11 cellular contexts compared by ENCODE assay signal in the genomic region with DNA sequence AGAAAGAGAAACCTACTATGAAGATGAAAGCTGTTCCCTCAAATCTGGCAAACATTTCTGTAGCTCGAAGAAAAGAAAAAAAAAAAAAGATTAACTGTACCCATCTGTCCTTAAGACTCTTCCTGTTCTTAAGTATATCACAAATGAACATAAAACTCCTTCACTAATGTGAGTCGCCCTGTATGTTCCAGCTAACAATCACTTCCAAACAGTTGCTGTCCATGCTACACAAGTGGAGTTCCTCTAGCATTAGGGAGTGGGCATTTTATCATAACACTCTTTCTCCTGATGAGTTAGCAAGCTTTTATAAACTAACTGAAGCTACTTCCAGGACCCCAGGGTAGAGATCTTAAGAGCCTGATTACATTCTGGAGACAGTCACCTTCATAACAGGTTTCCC. TPM values are rescaled to one million over a fixed set of nuclear protein-coding genes. Genes with fewer than 3 reads are reported as not detected.
DNase-seq lines count a peak whose midpoint lies in the region; ATAC-seq and TF ChIP-seq lines count a peak whose summit lies in the region.
"Had no signal": no experiment of that assay in that cellular context is flagged by ENCODE, and none has a peak within 500 bp of the region (broad histone marks: within the 10 kb centered on the region; RNA-seq: fewer than 3 reads in every experiment).

No MANE protein-coding gene starts in this region.

- no peak for TF ChIP-seq CTCF in WTC11 (IDR thresholded peaks at IDR 0.05)

- CTCF ChIA-PET in WTC11 (lab: Charles Lee): no interaction called here

- peaks cover 86% of the 10 kb centered on the region for H3K4me1 Mint-ChIP-seq in activated naive CD4-positive, alpha-beta T cell treated with anti-CD3 and anti-CD28 coated beads, Interleukin-2, amount 50 U/mL, for 24 hours
- H3K4me1 Mint-ChIP-seq in WTC11: peaks cover 70% of the 10 kb centered on the region
- peaks cover 68% of the 10 kb centered on the region for H3K4me1 Mint-ChIP-seq in stimulated activated naive CD8-positive, alpha-beta T cell treated with anti-CD3 and anti-CD28 coated beads, Interleukin-15, amount 100 ng/mL, for 72 hours

- H3K36me3 Mint-ChIP-seq in activated naive CD4-positive, alpha-beta T cell treated with anti-CD3 and anti-CD28 coated beads, Interleukin-2, amount 50 U/mL, for 24 hours: peaks cover 7% of the 10 kb centered on the region
- H3K36me3 Mint-ChIP-seq in WTC11: peaks cover 8% of the 10 kb centered on the region

- H3K9me3 Mint-ChIP-seq in activated naive CD4-positive, alpha-beta T cell treated with anti-CD3 and anti-CD28 coated beads, Interleukin-2, amount 50 U/mL, for 24 hours: no peaks in the 10 kb centered on the region
- no peaks in the 10 kb centered on the region for H3K9me3 Mint-ChIP-seq in WTC11
- no peaks in the 10 kb centered on the region for H3K9me3 Mint-ChIP-seq in stimulated activated naive CD8-positive, alpha-beta T cell treated with anti-CD3 and anti-CD28 coated beads, Interleukin-15, amount 100 ng/mL, for 72 hours

- no peak for DNase-seq in activated naive CD4-positive, alpha-beta T cell treated with Interleukin-2 at 50 U/mL for 16 hours
- DNase-seq in WTC11 (ENCODE audit: low spot score) (no peak), glomerular visceral epithelial cell (ENCODE audit: extremely low spot score) (peak; percentile 19), NCI-H226 (no peak), NCI-H1048 (lab: John Stamatoyannopoulos, UW) (no peak), NCI-H526 (lab: John Stamatoyannopoulos, UW) (no peak)
- no peak for DNase-seq in stimulated activated naive CD8-positive, alpha-beta T cell treated with anti-CD3 and anti-CD28 coated beads, Interleukin-15, amount 100 ng/mL, for 72 hours
- DNase-seq: C1 segment of cervical spinal cord, NCI-H524 treated with DMSO at 0.1 percent for 48 hours, spleen had no signal

- H3K27me3 Mint-ChIP-seq in activated naive CD4-positive, alpha-beta T cell treated with anti-CD3 and anti-CD28 coated beads, Interleukin-2, amount 50 U/mL, for 24 hours: no peaks in the 10 kb centered on the region
- no peaks in the 10 kb centered on the region for H3K27me3 Mint-ChIP-seq in WTC11 (ENCODE audit: low read depth)
- no peaks in the 10 kb centered on the region for H3K27me3 Mint-ChIP-seq in stimulated activated naive CD8-positive, alpha-beta T cell treated with anti-CD3 and anti-CD28 coated beads, Interleukin-15, amount 100 ng/mL, for 72 hours

- POLR2A ChIA-PET in WTC11 (lab: Charles Lee): no interaction called here

- H3K4me3 Mint-ChIP-seq in activated naive CD4-positive, alpha-beta T cell treated with anti-CD3 and anti-CD28 coated beads, Interleukin-2, amount 50 U/mL, for 24 hours: peak overlapping the region; percentile 56
- no peak overlapping the region for H3K4me3 Mint-ChIP-seq in WTC11
- H3K4me3 Mint-ChIP-seq in stimulated activated naive CD8-positive, alpha-beta T cell treated with anti-CD3 and anti-CD28 coated beads, Interleukin-15, amount 100 ng/mL, for 72 hours: peak overlapping the region; percentile 49 to 52

- ATAC-seq in WTC11: peak; percentile 12; the same call in 1 of the 2 replicates
- no peak for ATAC-seq in stimulated activated naive CD8-positive, alpha-beta T cell treated with anti-CD3 and anti-CD28 coated beads, Interleukin-15, amount 100 ng/mL, for 72 hours

- peak overlapping the region; percentile 12 for H3K27ac Mint-ChIP-seq in activated naive CD4-positive, alpha-beta T cell treated with anti-CD3 and anti-CD28 coated beads, Interleukin-2, amount 50 U/mL, for 24 hours
- peak overlapping the region; percentile 80 for H3K27ac Mint-ChIP-seq in WTC11
- peak overlapping the region in 1 of 2 donors; percentile 1 for H3K27ac Mint-ChIP-seq in stimulated activated naive CD8-positive, alpha-beta T cell treated with anti-CD3 and anti-CD28 coated beads, Interleukin-15, amount 100 ng/mL, for 72 hours

TF ChIP-seq in WTC11, 78 proteins besides CTCF, POLR2A, EP300 and RAD21:
- no peak for TF ChIP-seq STAT6 (CRISPR knock-in tag; conservative IDR thresholded peaks at IDR 0.05; ENCODE audit: low read depth)
- no peak for TF ChIP-seq ZBTB21 (CRISPR knock-in tag; IDR thresholded peaks at IDR 0.05; ENCODE audit: borderline replicate concordance)
- no peak for TF ChIP-seq GABPB1 (CRISPR knock-in tag; IDR thresholded peaks at IDR 0.05)
- TF ChIP-seq MXD4 (CRISPR knock-in tag; IDR thresholded peaks at IDR 0.05; ENCODE audit: borderline replicate concordance): no peak
- TF ChIP-seq, protein P1, sequence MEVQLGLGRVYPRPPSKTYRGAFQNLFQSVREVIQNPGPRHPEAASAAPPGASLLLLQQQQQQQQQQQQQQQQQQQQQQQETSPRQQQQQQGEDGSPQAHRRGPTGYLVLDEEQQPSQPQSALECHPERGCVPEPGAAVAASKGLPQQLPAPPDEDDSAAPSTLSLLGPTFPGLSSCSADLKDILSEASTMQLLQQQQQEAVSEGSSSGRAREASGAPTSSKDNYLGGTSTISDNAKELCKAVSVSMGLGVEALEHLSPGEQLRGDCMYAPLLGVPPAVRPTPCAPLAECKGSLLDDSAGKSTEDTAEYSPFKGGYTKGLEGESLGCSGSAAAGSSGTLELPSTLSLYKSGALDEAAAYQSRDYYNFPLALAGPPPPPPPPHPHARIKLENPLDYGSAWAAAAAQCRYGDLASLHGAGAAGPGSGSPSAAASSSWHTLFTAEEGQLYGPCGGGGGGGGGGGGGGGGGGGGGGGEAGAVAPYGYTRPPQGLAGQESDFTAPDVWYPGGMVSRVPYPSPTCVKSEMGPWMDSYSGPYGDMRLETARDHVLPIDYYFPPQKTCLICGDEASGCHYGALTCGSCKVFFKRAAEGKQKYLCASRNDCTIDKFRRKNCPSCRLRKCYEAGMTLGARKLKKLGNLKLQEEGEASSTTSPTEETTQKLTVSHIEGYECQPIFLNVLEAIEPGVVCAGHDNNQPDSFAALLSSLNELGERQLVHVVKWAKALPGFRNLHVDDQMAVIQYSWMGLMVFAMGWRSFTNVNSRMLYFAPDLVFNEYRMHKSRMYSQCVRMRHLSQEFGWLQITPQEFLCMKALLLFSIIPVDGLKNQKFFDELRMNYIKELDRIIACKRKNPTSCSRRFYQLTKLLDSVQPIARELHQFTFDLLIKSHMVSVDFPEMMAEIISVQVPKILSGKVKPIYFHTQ (CRISPR knock-in tag; IDR thresholded peaks at IDR 0.05): no peak
- TF ChIP-seq JAZF1 (CRISPR knock-in tag; IDR thresholded peaks at IDR 0.05): no peak
- no peak for TF ChIP-seq USF2 (CRISPR knock-in tag; IDR thresholded peaks at IDR 0.05)
- TF ChIP-seq RELA (CRISPR knock-in tag; IDR thresholded peaks at IDR 0.05; ENCODE audit: borderline replicate concordance): no peak
- TF ChIP-seq MLX (CRISPR knock-in tag; IDR thresholded peaks at IDR 0.05): no peak
- TF ChIP-seq, protein P2, sequence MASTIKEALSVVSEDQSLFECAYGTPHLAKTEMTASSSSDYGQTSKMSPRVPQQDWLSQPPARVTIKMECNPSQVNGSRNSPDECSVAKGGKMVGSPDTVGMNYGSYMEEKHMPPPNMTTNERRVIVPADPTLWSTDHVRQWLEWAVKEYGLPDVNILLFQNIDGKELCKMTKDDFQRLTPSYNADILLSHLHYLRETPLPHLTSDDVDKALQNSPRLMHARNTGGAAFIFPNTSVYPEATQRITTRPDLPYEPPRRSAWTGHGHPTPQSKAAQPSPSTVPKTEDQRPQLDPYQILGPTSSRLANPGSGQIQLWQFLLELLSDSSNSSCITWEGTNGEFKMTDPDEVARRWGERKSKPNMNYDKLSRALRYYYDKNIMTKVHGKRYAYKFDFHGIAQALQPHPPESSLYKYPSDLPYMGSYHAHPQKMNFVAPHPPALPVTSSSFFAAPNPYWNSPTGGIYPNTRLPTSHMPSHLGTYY (CRISPR knock-in tag; IDR thresholded peaks at IDR 0.05): no peak
- TF ChIP-seq, protein P3, sequence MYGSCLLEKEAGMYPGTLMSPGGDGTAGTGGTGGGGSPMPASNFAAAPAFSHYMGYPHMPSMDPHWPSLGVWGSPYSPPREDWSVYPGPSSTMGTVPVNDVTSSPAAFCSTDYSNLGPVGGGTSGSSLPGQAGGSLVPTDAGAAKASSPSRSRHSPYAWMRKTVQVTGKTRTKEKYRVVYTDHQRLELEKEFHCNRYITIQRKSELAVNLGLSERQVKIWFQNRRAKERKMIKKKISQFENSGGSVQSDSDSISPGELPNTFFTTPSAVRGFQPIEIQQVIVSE (CRISPR knock-in tag; IDR thresholded peaks at IDR 0.05; ENCODE audit: borderline replicate concordance): no peak

RNA-seq across cellular contexts. Expression of gene CUL3, which starts 5.8 kb away (rescaled TPM):
- 74.4 to 86.2 TPM (median 80.7 TPM) in 3 replicates for total RNA-seq in WTC11 (2021)
